Comparison of ENCODE assay signal across 12 cellular contexts in genomic region chr6:152356016-152356415, GRCh38.
DNase-seq lines count a peak whose midpoint lies in the region; ATAC-seq, FAIRE-seq and TF ChIP-seq lines count a peak whose summit lies in the region.
"Had no signal": no experiment of that assay in that cellular context is flagged by ENCODE, and none has a peak within 500 bp of the region (broad histone marks: within the 10 kb centered on the region; RNA-seq: fewer than 3 reads in every experiment).

No MANE protein-coding gene starts in this region.

- peak overlapping the region; percentile 19; the same call in 1 of the 3 replicates for H3K4me2 ChIP-seq in A549

- CTCF ChIA-PET in A549 (lab: Yijun Ruan, JAX) = no interaction called here

- WGBS in A549 (ENCODE audit: missing lambda C conversion rate) = 25% methylated on average over 1 of the region's 1 CpG

- no peak overlapping the region for H3K27ac ChIP-seq in A549
- no peak overlapping the region for H3K27ac ChIP-seq in RWPE2 (ENCODE audit: poor library complexity, severe bottlenecking)
- H3K27ac ChIP-seq in vagina = no peak overlapping the region

- FAIRE-seq in A549 (lab: Jason Lieb, UNC) (no peak), H54 (lab: Jason Lieb, UNC) (no peak)
- FAIRE-seq: D721Med had no signal

- TF ChIP-seq RAD21 in A549 (conservative IDR thresholded peaks at IDR 0.05 in 1 of 2, IDR thresholded peaks at IDR 0.05 in 1 of 2) = no peak

- no peak for TF ChIP-seq POLR2A in A549 (IDR thresholded peaks at IDR 0.05; ENCODE audit: low read length)
- TF ChIP-seq POLR2A in vagina (IDR thresholded peaks at IDR 0.05) = no peak
- no peak for TF ChIP-seq POLR2A in H54 (IDR thresholded peaks at IDR 0.05; ENCODE audit: low read depth, low read length)

- ATAC-seq in A549 (no peak), RWPE2 (ENCODE audit: low read depth) (peak; percentile 50; the same call in 1 of the 3 replicates), SK-N-SH treated with all-trans-retinoic acid at 6 μM for 48 hours (no peak)

- H3K9me3 ChIP-seq in A549 = no peaks in the 10 kb centered on the region
- no peaks in the 10 kb centered on the region for H3K9me3 ChIP-seq in RWPE2 (ENCODE audit: severe bottlenecking)
- no peaks in the 10 kb centered on the region for H3K9me3 ChIP-seq in vagina

- DNase-seq in A549 (ENCODE audit: low read depth in 1 of 2, low spot score in 1 of 2) (no peak), ELR (ENCODE audit: low read depth) (peak; percentile 46), RWPE2 (ENCODE audit: low spot score) (no peak), fibroblast of peridontal ligament (ENCODE audit: extremely low read depth) (peak; percentile 6), HPDE6-E6E7 (ENCODE audit: extremely low spot score) (no peak), vagina (ENCODE audit: extremely low spot score in 2 of 2) (no peak), H54 (ENCODE audit: insufficient read length, low spot score) (no peak)
- DNase-seq: CD8-positive, alpha-beta T cell; COR-L47; DMS79 treated with DMSO at 0.1 percent for 48 hours had no signal

- TF ChIP-seq EP300 in A549 (IDR thresholded peaks at IDR 0.05) = no peak

- TF ChIP-seq CTCF in A549 (IDR thresholded peaks at IDR 0.05) (no peak), RWPE2 (IDR thresholded peaks at IDR 0.05; ENCODE audit: poor library complexity, severe bottlenecking) (no peak), vagina (IDR thresholded peaks at IDR 0.05) (no peak)

- no peaks in the 10 kb centered on the region for H3K27me3 ChIP-seq in RWPE2 (ENCODE audit: insufficient read depth, poor library complexity, severe bottlenecking)
- no peaks in the 10 kb centered on the region for H3K27me3 ChIP-seq in vagina

- POLR2A ChIA-PET in A549 (lab: Yijun Ruan, JAX) = no interaction called here

- H3K4me1 ChIP-seq in A549 (peaks cover 14% of the 10 kb centered on the region; the same call in 2 of the 3 replicates), RWPE2 (ENCODE audit: insufficient read depth, poor library complexity, severe bottlenecking) (peaks cover 6% of the 10 kb centered on the region), vagina (no peaks in the 10 kb centered on the region)

- H3K4me3 ChIP-seq in A549 (no peak overlapping the region), RWPE2 (ENCODE audit: severe bottlenecking) (no peak overlapping the region), vagina (no peak overlapping the region)

- intact Hi-C loops in vagina (cut with DNase I) = no loop called here

- H3K36me3 ChIP-seq in RWPE2 (ENCODE audit: low read depth) (peaks cover 7% of the 10 kb centered on the region; the same call in 1 of the 2 replicates), vagina (peaks cover 0 to 67% of the 10 kb centered on the region in 2 donors)

TF ChIP-seq in A549, 52 proteins besides CTCF, POLR2A, EP300 and RAD21:
- TF ChIP-seq CHD2 (IDR thresholded peaks at IDR 0.05; ENCODE audit: low read length, partially characterized antibody) (no peak), FOSL2 (IDR thresholded peaks at IDR 0.05) (no peak), FOSL2 (CRISPR knock-in tag; IDR thresholded peaks at IDR 0.05) (no peak), PHF8 (IDR thresholded peaks at IDR 0.05; ENCODE audit: borderline replicate concordance, low read depth) (no peak), ATOH8 (CRISPR knock-in tag; IDR thresholded peaks at IDR 0.05; ENCODE audit: low read depth) (no peak), SMC3 (IDR thresholded peaks at IDR 0.05) (no peak), KDM5A (IDR thresholded peaks at IDR 0.05) (no peak), E2F6 (IDR thresholded peaks at IDR 0.05; ENCODE audit: borderline replicate concordance, low read depth) (no peak), HES2 (IDR thresholded peaks at IDR 0.05) (no peak)

TF ChIP-seq in SK-N-SH treated with all-trans-retinoic acid at 6 μM for 48 hours, 23 proteins besides CTCF, POLR2A, EP300 and RAD21:
- TF ChIP-seq ZNF8 (CRISPR knock-in tag; IDR thresholded peaks at IDR 0.05) (no peak), PPARA (CRISPR knock-in tag; IDR thresholded peaks at IDR 0.05; ENCODE audit: borderline replicate concordance) (no peak), TCF4 (CRISPR knock-in tag; IDR thresholded peaks at IDR 0.05; ENCODE audit: borderline replicate concordance) (no peak), ARNTL (CRISPR knock-in tag; IDR thresholded peaks at IDR 0.05; ENCODE audit: borderline replicate concordance, low read depth) (no peak)
TF ChIP-seq in SK-N-SH treated with all-trans-retinoic acid at 6 μM for 48 hours: peak in this region for 0.

Comparison
In these comparisons a context has a peak if more than half of its experiments do, and no peak if none do; other contexts are left out.
1. DNase-seq: peak in ELR (single experiment) and fibroblast of peridontal ligament (single experiment); none in A549 (0 of 2), RWPE2 (single experiment), HPDE6-E6E7 (single experiment), vagina (0 of 2) and H54 (single experiment).